Comparison of ENCODE assay signal across 8 cellular contexts in the genomic region with DNA sequence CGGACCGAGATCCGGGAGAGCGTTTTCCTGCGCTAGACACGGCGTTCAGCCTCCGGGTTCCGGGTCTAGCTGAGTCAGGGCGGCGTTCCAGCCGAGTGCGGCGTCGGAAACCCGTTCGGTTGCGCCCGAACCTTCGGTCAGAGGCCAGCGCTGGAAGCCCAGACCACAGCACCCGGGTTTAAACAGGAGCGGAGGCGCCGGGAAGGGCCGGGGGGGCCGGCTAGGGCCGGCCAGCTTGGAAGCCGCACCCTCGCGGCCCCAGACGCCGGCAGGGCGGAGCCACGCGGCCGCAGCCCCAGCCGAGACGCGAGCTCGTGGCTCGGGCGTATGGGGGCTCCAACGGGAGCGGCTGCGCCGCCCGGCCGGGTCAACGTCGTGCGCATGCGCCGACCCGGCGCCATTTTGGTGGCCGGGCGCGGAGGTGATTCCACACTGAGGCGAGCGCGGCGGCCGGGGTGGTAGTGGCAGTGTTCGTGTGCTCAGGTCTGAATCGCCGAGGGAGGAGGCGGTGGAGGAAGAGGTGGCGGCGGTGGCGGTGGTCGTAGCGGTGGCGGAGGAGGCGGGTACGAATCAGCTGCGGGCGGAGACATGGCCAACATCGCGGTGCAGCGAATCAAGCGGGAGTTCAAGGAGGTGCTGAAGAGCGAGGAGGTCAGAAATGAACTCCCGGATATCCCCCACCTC. TPM values are rescaled to one million over a fixed set of nuclear protein-coding genes. Genes with fewer than 3 reads are reported as not detected.
A peak's percentile ranks its signal among the peaks of the same experiment; 100 is the strongest.
DNase-seq lines count a peak whose midpoint lies in the region; ATAC-seq and TF ChIP-seq lines count a peak whose summit lies in the region.

UBE2K (plus strand) TSS at position 397 of the 684 bp plus-strand sequence; CDS start at position 589, 192 bp downstream.

- no peak for TF ChIP-seq CTCF in mesothelial cell of epicardium (IDR thresholded peaks at IDR 0.05; ENCODE audit: unreplicated experiment)

- H3K9me3 Mint-ChIP-seq in mesothelial cell of epicardium: no peaks in the 10 kb centered on the region

- H3K36me3 Mint-ChIP-seq in mesothelial cell of epicardium: no peaks in the 10 kb centered on the region

- ATAC-seq in GM21360 (IDR thresholded peaks at IDR 0.05; ENCODE audit: unreplicated experiment): peak; percentile 86

- peaks cover 29% of the 10 kb centered on the region for H3K4me1 Mint-ChIP-seq in mesothelial cell of epicardium

- in situ Hi-C loops in endometrial microvascular endothelial cells (cut with HindIII; ENCODE audit: inconsistent ontology term, low pct_unique_long_range_greater_than_20kb, low sequenced_read_pairs): no loop called here

- H3K27ac Mint-ChIP-seq in mesothelial cell of epicardium: peak within 1 kb of the TSS; percentile 99

- DNase-seq in CMK (ENCODE audit: low read depth) (peak; percentile 68), HT1080 (ENCODE audit: low read depth) (peak; percentile 89), NOMO-1 treated with dmso at 0.1 percent for 144 hours (lab: John Stamatoyannopoulos, UW; ENCODE audit: unreplicated experiment) (peak; percentile 85), mesothelial cell of epicardium (ENCODE audit: low spot score in 2 of 2, unreplicated experiment in 2 of 2) (peak; percentile 87 to 95)
- peak; percentile 67 for DNase-seq in activated CD8-positive, alpha-beta memory T cell treated with anti-CD3 and anti-CD28 coated beads, Interleukin-2, amount 50 U/mL, for 24 hours (ENCODE audit: extremely low read depth)
- peak; percentile 88 to 89 for DNase-seq in stimulated activated CD8-positive, alpha-beta memory T cell treated with anti-CD3 and anti-CD28 coated beads, Interleukin-15, amount 100 ng/mL, for 48 hours (ENCODE audit: low read depth in 2 of 2)

- no peaks in the 10 kb centered on the region for H3K27me3 Mint-ChIP-seq in mesothelial cell of epicardium (ENCODE audit: low read depth)

- H3K4me3 Mint-ChIP-seq in mesothelial cell of epicardium: peak within 1 kb of the TSS; percentile 97

RNA-seq across cellular contexts. Expression of gene UBE2K, which starts in this region (rescaled TPM):
- 26.9 and 102 TPM in 2 replicates for total RNA-seq in HT1080 (2014; rRNA removed; shearing (Covaris generic))
- 79.2 and 87.1 TPM in 2 replicates for polyA plus RNA-seq in HT1080 (2015; cell fraction: cytosol; rRNA removed)
- polyA plus RNA-seq in HT1080 (2015; cell fraction: nucleus; rRNA removed): 35.0 and 35.6 TPM in 2 replicates
- total RNA-seq in endometrial microvascular endothelial cells (ENCODE audit: inconsistent ontology term) (34.9 TPM), mesothelial cell of epicardium (68.1 to 68.7 TPM (median 68.5 TPM) in 3 replicates)

Comparison
In these comparisons a context has a peak if more than half of its experiments do, and no peak if none do; other contexts are left out.
1. Peak in every context shown above with its lines: DNase-seq and ATAC-seq.